Comparison of ENCODE assay signal across 9 cellular contexts in genomic region chr5:39270172-39270848, GRCh38. TPM values are rescaled to one million over a fixed set of nuclear protein-coding genes. Genes with fewer than 3 reads are reported as not detected.
DNase-seq lines count a peak whose midpoint lies in the region; ATAC-seq lines count a peak whose summit lies in the region.
"Had no signal": no experiment of that assay in that cellular context is flagged by ENCODE, and none has a peak within 500 bp of the region (broad histone marks: within the 10 kb centered on the region; RNA-seq: fewer than 3 reads in every experiment).

No MANE protein-coding gene starts in this region.

- H3K4me1 Mint-ChIP-seq in activated CD8-positive, alpha-beta memory T cell treated with anti-CD3 and anti-CD28 coated beads, Interleukin-2, amount 10 ng/mL, durations not matched to agents 7 days and 5 days = peaks cover 64% of the 10 kb centered on the region
- peaks cover 49% of the 10 kb centered on the region for H3K4me1 Mint-ChIP-seq in stimulated activated effector memory CD8-positive, alpha-beta T cell treated with anti-CD3 and anti-CD28 coated beads, Interleukin-12 subunit alpha, Interleukin-12 subunit beta, amount 100 ng/mL, for 72 hours

- peak overlapping the region; percentile 49 for H3K4me3 Mint-ChIP-seq in activated CD8-positive, alpha-beta memory T cell treated with anti-CD3 and anti-CD28 coated beads, Interleukin-2, amount 10 ng/mL, durations not matched to agents 7 days and 5 days
- peak overlapping the region; percentile 60 for H3K4me3 Mint-ChIP-seq in stimulated activated effector memory CD8-positive, alpha-beta T cell treated with anti-CD3 and anti-CD28 coated beads, Interleukin-12 subunit alpha, Interleukin-12 subunit beta, amount 100 ng/mL, for 72 hours
- H3K4me3 Mint-ChIP-seq: activated CD4-positive, alpha-beta T cell treated with anti-CD3 and anti-CD28 coated beads, Interleukin-2, amount 10 ng/mL, durations not matched to agents 24 days and 14 days had no signal

- H3K27ac Mint-ChIP-seq in activated CD8-positive, alpha-beta memory T cell treated with anti-CD3 and anti-CD28 coated beads, Interleukin-2, amount 10 ng/mL, durations not matched to agents 7 days and 5 days = peak overlapping the region; percentile 44
- H3K27ac Mint-ChIP-seq in stimulated activated effector memory CD8-positive, alpha-beta T cell treated with anti-CD3 and anti-CD28 coated beads, Interleukin-12 subunit alpha, Interleukin-12 subunit beta, amount 100 ng/mL, for 72 hours = no peak overlapping the region
- H3K27ac Mint-ChIP-seq: activated CD4-positive, alpha-beta T cell treated with anti-CD3 and anti-CD28 coated beads, Interleukin-2, amount 10 ng/mL, durations not matched to agents 24 days and 14 days had no signal

- peaks cover 3% of the 10 kb centered on the region for H3K36me3 Mint-ChIP-seq in activated CD8-positive, alpha-beta memory T cell treated with anti-CD3 and anti-CD28 coated beads, Interleukin-2, amount 10 ng/mL, durations not matched to agents 7 days and 5 days
- no peaks in the 10 kb centered on the region for H3K36me3 Mint-ChIP-seq in stimulated activated effector memory CD8-positive, alpha-beta T cell treated with anti-CD3 and anti-CD28 coated beads, Interleukin-12 subunit alpha, Interleukin-12 subunit beta, amount 100 ng/mL, for 72 hours

- DNase-seq in activated CD8-positive, alpha-beta memory T cell treated with anti-CD3 and anti-CD28 coated beads, Interleukin-2, amount 10 ng/mL, durations not matched to agents 7 days and 5 days = peak; percentile 47
- no peak for DNase-seq in activated CD8-positive, alpha-beta memory T cell treated with anti-CD3 and anti-CD28 coated beads for 24 hours
- peak; percentile 80 for DNase-seq in SIG-M5 treated with dmso at 0.1 percent for 504 hours (lab: John Stamatoyannopoulos, UW; ENCODE audit: unreplicated experiment)
- DNase-seq in stimulated activated effector memory CD8-positive, alpha-beta T cell treated with anti-CD3 and anti-CD28 coated beads, Interleukin-12 subunit alpha, Interleukin-12 subunit beta, amount 100 ng/mL, for 72 hours (ENCODE audit: low spot score in 2 of 2) = no peak
- DNase-seq in stimulated activated CD4-positive, alpha-beta T cell treated with anti-CD3 and anti-CD28 coated beads, Interleukin-4, amount 100 ng/mL, for 1 hour = no peak
- DNase-seq in left colon = no peak
- DNase-seq in stimulated activated CD4-positive, alpha-beta T cell treated with anti-CD3 and anti-CD28 coated beads, Interleukin-4, amount 100 ng/mL, for 4 hours = no peak
- DNase-seq: activated CD4-positive, alpha-beta T cell treated with anti-CD3 and anti-CD28 coated beads, Interleukin-2, amount 10 ng/mL, durations not matched to agents 24 days and 14 days had no signal

- ATAC-seq in activated CD8-positive, alpha-beta memory T cell treated with anti-CD3 and anti-CD28 coated beads, Interleukin-2, amount 10 ng/mL, durations not matched to agents 7 days and 5 days = peak; percentile 53
- ATAC-seq in HG02981 (IDR thresholded peaks at IDR 0.05; ENCODE audit: unreplicated experiment) (peak; percentile 72), left colon (no peak)
- ATAC-seq in stimulated activated effector memory CD8-positive, alpha-beta T cell treated with anti-CD3 and anti-CD28 coated beads, Interleukin-12 subunit alpha, Interleukin-12 subunit beta, amount 100 ng/mL, for 72 hours = peak; percentile 80

- no peaks in the 10 kb centered on the region for H3K27me3 Mint-ChIP-seq in activated CD8-positive, alpha-beta memory T cell treated with anti-CD3 and anti-CD28 coated beads, Interleukin-2, amount 10 ng/mL, durations not matched to agents 7 days and 5 days
- H3K27me3 Mint-ChIP-seq: activated CD4-positive, alpha-beta T cell treated with anti-CD3 and anti-CD28 coated beads, Interleukin-2, amount 10 ng/mL, durations not matched to agents 24 days and 14 days had no signal

- CTCF ChIA-PET in activated CD8-positive, alpha-beta memory T cell treated with anti-CD3 and anti-CD28 coated beads, Interleukin-2, amount 10 ng/mL, durations not matched to agents 7 days and 5 days (lab: Charles Lee) = interaction anchor here (1.1 to 7.2 kb wide), 5 partner anchors 13 to 58 kb away, joined by 3 to 63 read pairs (median 8); partner anchors contain the start of gene FYB1

- H3K9me3 Mint-ChIP-seq in activated CD8-positive, alpha-beta memory T cell treated with anti-CD3 and anti-CD28 coated beads, Interleukin-2, amount 10 ng/mL, durations not matched to agents 7 days and 5 days (ENCODE audit: low read depth) = no peaks in the 10 kb centered on the region
- no peaks in the 10 kb centered on the region for H3K9me3 Mint-ChIP-seq in stimulated activated effector memory CD8-positive, alpha-beta T cell treated with anti-CD3 and anti-CD28 coated beads, Interleukin-12 subunit alpha, Interleukin-12 subunit beta, amount 100 ng/mL, for 72 hours
- H3K9me3 Mint-ChIP-seq: activated CD4-positive, alpha-beta T cell treated with anti-CD3 and anti-CD28 coated beads, Interleukin-2, amount 10 ng/mL, durations not matched to agents 24 days and 14 days had no signal

- intact Hi-C loops in left colon (cut with DNase I, micrococcal nuclease) = no loop called here

RNA-seq across cellular contexts. Expression of gene FYB1, which starts 50.9 kb away (rescaled TPM):
- total RNA-seq in activated CD8-positive, alpha-beta memory T cell treated with anti-CD3 and anti-CD28 coated beads, Interleukin-2, amount 10 ng/mL, durations not matched to agents 7 days and 5 days = 100 to 1,000 TPM; 198 to 270 TPM
- 10 to 100 TPM in 1 of 2 donors, 1 to 10 TPM in 1; 7.3 to 10.8 TPM for total RNA-seq in left colon

Comparison
In these comparisons a context has a peak if more than half of its experiments do, and no peak if none do; other contexts are left out.
1. DNase-seq: peak in activated CD8-positive, alpha-beta memory T cell treated with anti-CD3 and anti-CD28 coated beads, Interleukin-2, amount 10 ng/mL, durations not matched to agents 7 days and 5 days (single experiment) and SIG-M5 treated with dmso at 0.1 percent for 504 hours (single experiment); none in activated CD8-positive, alpha-beta memory T cell treated with anti-CD3 and anti-CD28 coated beads for 24 hours (single experiment), stimulated activated effector memory CD8-positive, alpha-beta T cell treated with anti-CD3 and anti-CD28 coated beads, Interleukin-12 subunit alpha, Interleukin-12 subunit beta, amount 100 ng/mL, for 72 hours (0 of 2), stimulated activated CD4-positive, alpha-beta T cell treated with anti-CD3 and anti-CD28 coated beads, Interleukin-4, amount 100 ng/mL, for 1 hour (single experiment), left colon (0 of 2) and stimulated activated CD4-positive, alpha-beta T cell treated with anti-CD3 and anti-CD28 coated beads, Interleukin-4, amount 100 ng/mL, for 4 hours (0 of 2).
2. RNA of gene FYB1, which starts 50.9 kb away (total RNA-seq): 198 to 270 TPM in activated CD8-positive, alpha-beta memory T cell treated with anti-CD3 and anti-CD28 coated beads, Interleukin-2, amount 10 ng/mL, durations not matched to agents 7 days and 5 days; 7.3 to 10.8 TPM in left colon; every median in the first group is over 10 times any median in the second.